Comparison of ENCODE assay signal across 26 cellular contexts in the genomic region with DNA sequence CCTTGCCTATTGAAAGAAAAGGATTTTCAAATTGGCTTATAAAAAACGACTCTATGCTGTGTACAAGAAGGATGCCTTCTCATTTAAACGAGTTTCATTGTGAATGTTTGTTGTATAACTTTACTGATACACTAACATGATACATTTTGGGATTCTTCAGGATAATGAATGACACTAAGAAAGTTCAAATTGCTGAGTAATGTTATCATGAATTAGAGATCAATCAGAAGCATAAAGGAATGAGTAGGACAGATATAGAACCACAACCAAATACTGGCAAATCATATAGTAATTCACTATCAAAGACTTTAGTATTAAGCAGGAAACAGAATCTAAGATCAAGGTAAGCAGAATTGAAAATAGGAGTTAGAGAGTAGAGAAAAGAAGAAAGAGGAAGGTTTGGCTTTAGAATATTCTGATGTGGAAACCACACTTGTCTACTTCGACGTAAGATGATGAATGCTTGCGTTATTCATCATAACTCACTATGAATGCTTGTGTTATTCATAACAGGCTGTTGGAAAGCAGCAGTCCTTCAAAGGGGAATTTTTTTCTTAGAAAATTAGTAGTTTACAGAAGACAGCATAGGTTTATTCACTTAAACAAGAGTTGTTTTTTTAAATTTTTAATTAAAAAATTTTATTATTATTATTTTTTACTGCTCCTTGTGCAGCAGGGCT. TPM values are rescaled to one million over a fixed set of nuclear protein-coding genes. Genes with fewer than 3 reads are reported as not detected.
A peak's percentile ranks its signal among the peaks of the same experiment; 100 is the strongest.
DNase-seq lines count a peak whose midpoint lies in the region; ATAC-seq lines count a peak whose summit lies in the region.
"Had no signal": no experiment of that assay in that cellular context is flagged by ENCODE, and none has a peak within 500 bp of the region (broad histone marks: within the 10 kb centered on the region; RNA-seq: fewer than 3 reads in every experiment).

No MANE protein-coding gene starts in this region.

- no peak for DNase-seq in activated CD4-positive, alpha-beta T cell treated with anti-CD3 and anti-CD28 coated beads for 36 hours
- no peak for DNase-seq in activated CD4-positive, alpha-beta T cell treated with anti-CD3 and anti-CD28 coated beads, Interleukin-2, amount 50 U/mL, for 48 hours
- DNase-seq in LHCN-M2 (ENCODE audit: low read depth) (peak; percentile 14), T-helper 17 cell (no peak), T1000 (lab: John Stamatoyannopoulos, UW) (no peak), NCI-H510A (lab: John Stamatoyannopoulos, UW) (no peak), NCI-H2081 treated with DMSO at 0.1 percent for 48 hours (lab: John Stamatoyannopoulos, UW) (no peak)
- peak in 2 of 10 donors; percentile 15 to 30 for DNase-seq in naive thymus-derived CD8-positive, alpha-beta T cell
- DNase-seq: activated CD4-positive, alpha-beta memory T cell treated with anti-CD3 and anti-CD28 coated beads for 36 hours; activated naive CD4-positive, alpha-beta T cell treated with anti-CD3 and anti-CD28 coated beads for 36 hours; activated T-cell treated with anti-CD3 and anti-CD28 coated beads for 4 hours; cerebellar nuclear complex; DMS53; heart left ventricle; MG63; NCI-H1436 treated with DMSO at 0.1 percent for 48 hours; NCI-H2171; NCI-H526 treated with DMSO at 0.1 percent for 48 hours; psoas muscle; Right ventricle myocardium superior had no signal

- H3K27ac Mint-ChIP-seq in activated CD4-positive, alpha-beta T cell treated with anti-CD3 and anti-CD28 coated beads for 36 hours, result no peak overlapping the region
- H3K27ac Mint-ChIP-seq in T-helper 17 cell, result peak overlapping the region; percentile 34
- H3K27ac Mint-ChIP-seq in naive thymus-derived CD8-positive, alpha-beta T cell, result peak overlapping the region in 2 of 10 donors; percentile 1 to 21
- H3K27ac Mint-ChIP-seq: activated CD4-positive, alpha-beta memory T cell treated with anti-CD3 and anti-CD28 coated beads for 36 hours; activated naive CD4-positive, alpha-beta T cell treated with anti-CD3 and anti-CD28 coated beads for 36 hours; CD8-positive, alpha-beta memory T cell; WTC11 had no signal

- peak; percentile 84 for ATAC-seq in activated CD4-positive, alpha-beta T cell treated with anti-CD3 and anti-CD28 coated beads for 36 hours
- no peak for ATAC-seq in T-helper 17 cell
- ATAC-seq in naive thymus-derived CD8-positive, alpha-beta T cell, result peak; percentile 28 to 84
- ATAC-seq: heart left ventricle, psoas muscle, WTC11 had no signal

- POLR2A ChIA-PET in activated CD4-positive, alpha-beta T cell treated with anti-CD3 and anti-CD28 coated beads for 36 hours (lab: Charles Lee), result no interaction called here
- POLR2A ChIA-PET in naive thymus-derived CD8-positive, alpha-beta T cell (lab: Charles Lee), result no interaction called here

- CTCF ChIA-PET in activated CD4-positive, alpha-beta T cell treated with anti-CD3 and anti-CD28 coated beads for 36 hours (lab: Charles Lee), result no interaction called here

- H3K9me3 Mint-ChIP-seq in activated CD4-positive, alpha-beta T cell treated with anti-CD3 and anti-CD28 coated beads for 36 hours (ENCODE audit: low read depth), result no peaks in the 10 kb centered on the region
- no peaks in the 10 kb centered on the region for H3K9me3 Mint-ChIP-seq in naive thymus-derived CD8-positive, alpha-beta T cell
- H3K9me3 Mint-ChIP-seq: activated CD4-positive, alpha-beta memory T cell treated with anti-CD3 and anti-CD28 coated beads for 36 hours; activated naive CD4-positive, alpha-beta T cell treated with anti-CD3 and anti-CD28 coated beads for 36 hours; CD8-positive, alpha-beta memory T cell; WTC11 had no signal

- intact Hi-C loops in activated CD4-positive, alpha-beta T cell treated with anti-CD3 and anti-CD28 coated beads for 36 hours (cut with DNase I, micrococcal nuclease), result loop anchor here in 1 of 2 experiments (5.0 kb wide), 1 partner anchor 620 kb away; no protein-coding TSS in a partner anchor

- H3K4me1 Mint-ChIP-seq in activated CD4-positive, alpha-beta T cell treated with anti-CD3 and anti-CD28 coated beads for 36 hours, result peaks cover 7% of the 10 kb centered on the region
- peaks cover 4% of the 10 kb centered on the region for H3K4me1 Mint-ChIP-seq in T-helper 17 cell
- H3K4me1 Mint-ChIP-seq in naive thymus-derived CD8-positive, alpha-beta T cell, result peaks cover 2 to 7% (median 5%) of the 10 kb centered on the region in 4 donors
- H3K4me1 Mint-ChIP-seq: WTC11 had no signal

- H3K9me3 ChIP-seq in T-helper 17 cell (ENCODE audit: control insufficient read depth, low read length, poor library complexity, severe bottlenecking), result no peaks in the 10 kb centered on the region
- H3K9me3 ChIP-seq: heart left ventricle, MG63, neutrophil, psoas muscle, suprapubic skin had no signal

- H3K36me3 Mint-ChIP-seq in activated CD4-positive, alpha-beta T cell treated with anti-CD3 and anti-CD28 coated beads for 36 hours (ENCODE audit: low read depth), result no peaks in the 10 kb centered on the region
- peaks cover 2% of the 10 kb centered on the region for H3K36me3 Mint-ChIP-seq in T-helper 17 cell (ENCODE audit: low read depth)
- no peaks in the 10 kb centered on the region for H3K36me3 Mint-ChIP-seq in naive thymus-derived CD8-positive, alpha-beta T cell
- H3K36me3 Mint-ChIP-seq: activated CD4-positive, alpha-beta memory T cell treated with anti-CD3 and anti-CD28 coated beads for 36 hours; CD8-positive, alpha-beta memory T cell; WTC11 had no signal

- H3K4me3 Mint-ChIP-seq in activated CD4-positive, alpha-beta T cell treated with anti-CD3 and anti-CD28 coated beads for 36 hours, result no peak overlapping the region
- no peak overlapping the region for H3K4me3 Mint-ChIP-seq in T-helper 17 cell
- no peak overlapping the region for H3K4me3 Mint-ChIP-seq in naive thymus-derived CD8-positive, alpha-beta T cell
- H3K4me3 Mint-ChIP-seq: activated CD4-positive, alpha-beta memory T cell treated with anti-CD3 and anti-CD28 coated beads for 36 hours; activated naive CD4-positive, alpha-beta T cell treated with anti-CD3 and anti-CD28 coated beads for 36 hours; CD8-positive, alpha-beta memory T cell; WTC11 had no signal

- H3K27me3 Mint-ChIP-seq in activated CD4-positive, alpha-beta T cell treated with anti-CD3 and anti-CD28 coated beads for 36 hours, result peaks cover 8% of the 10 kb centered on the region
- peaks cover 20% of the 10 kb centered on the region for H3K27me3 Mint-ChIP-seq in T-helper 17 cell
- H3K27me3 Mint-ChIP-seq in naive thymus-derived CD8-positive, alpha-beta T cell, result peaks cover 0 to 8% (median 0%) of the 10 kb centered on the region in 5 donors

RNA-seq across cellular contexts. Expression of gene CCDC158, which starts 13.4 kb away (rescaled TPM):
- total RNA-seq in activated CD4-positive, alpha-beta T cell treated with anti-CD3 and anti-CD28 coated beads for 36 hours, result not detected
- not detected in 2 replicates for total RNA-seq in LHCN-M2 (2014; rRNA removed)
- polyA plus RNA-seq in LHCN-M2 (2012), result 0.02 TPM
- total RNA-seq in T-helper 17 cell, result not detected
- total RNA-seq in naive thymus-derived CD8-positive, alpha-beta T cell, result not detected
- polyA plus RNA-seq in naive thymus-derived CD8-positive, alpha-beta T cell, result not detected
- total RNA-seq: A172; activated CD4-positive, alpha-beta memory T cell treated with anti-CD3 and anti-CD28 coated beads for 36 hours; activated naive CD4-positive, alpha-beta T cell treated with anti-CD3 and anti-CD28 coated beads for 36 hours; CD8-positive, alpha-beta memory T cell; lung microvascular endothelial cell had no signal
- polyA plus RNA-seq: CD8-positive, alpha-beta memory T cell; psoas muscle had no signal

RNA-seq across cellular contexts. Expression of gene SHROOM3, which starts 27.4 kb away (rescaled TPM):
- total RNA-seq in activated CD4-positive, alpha-beta T cell treated with anti-CD3 and anti-CD28 coated beads for 36 hours, result under 1 TPM in 1 of 2 experiments, not detected in 1; 0.04 TPM
- total RNA-seq in LHCN-M2 (2014; rRNA removed) (0.38 and 0.46 TPM in 2 replicates), T-helper 17 cell (not detected)
- 0.97 TPM for polyA plus RNA-seq in LHCN-M2 (2012)
- not detected for total RNA-seq in naive thymus-derived CD8-positive, alpha-beta T cell
- not detected for polyA plus RNA-seq in naive thymus-derived CD8-positive, alpha-beta T cell
- total RNA-seq: activated CD4-positive, alpha-beta memory T cell treated with anti-CD3 and anti-CD28 coated beads for 36 hours; CD8-positive, alpha-beta memory T cell had no signal
- polyA plus RNA-seq: CD8-positive, alpha-beta memory T cell had no signal
